Comparison of ENCODE assay signal across 20 cellular contexts in the genomic region with DNA sequence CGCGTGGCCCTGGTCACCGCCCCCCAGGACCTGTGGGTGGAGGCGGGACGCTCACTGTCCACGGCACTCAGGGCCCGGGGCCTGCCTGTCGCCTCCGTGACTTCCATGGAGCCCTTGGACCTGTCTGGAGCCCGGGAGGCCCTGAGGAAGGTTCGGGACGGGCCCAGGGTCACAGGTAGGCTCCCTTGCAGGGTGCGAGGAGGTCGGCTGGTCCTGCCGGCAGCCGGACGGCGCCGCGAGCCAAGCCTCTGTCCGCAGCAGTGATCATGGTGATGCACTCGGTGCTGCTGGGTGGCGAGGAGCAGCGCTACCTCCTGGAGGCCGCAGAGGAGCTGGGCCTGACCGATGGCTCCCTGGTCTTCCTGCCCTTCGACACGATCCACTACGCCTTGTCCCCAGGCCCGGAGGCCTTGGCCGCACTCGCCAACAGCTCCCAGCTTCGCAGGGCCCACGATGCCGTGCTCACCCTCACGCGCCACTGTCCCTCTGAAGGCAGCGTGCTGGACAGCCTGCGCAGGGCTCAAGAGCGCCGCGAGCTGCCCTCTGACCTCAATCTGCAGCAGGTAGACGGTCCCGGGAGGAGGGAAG. TPM values are rescaled to one million over a fixed set of nuclear protein-coding genes. Genes with fewer than 3 reads are reported as not detected.
A peak's percentile ranks its signal among the peaks of the same experiment; 100 is the strongest.
DNase-seq lines count a peak whose midpoint lies in the region; ATAC-seq and TF ChIP-seq lines count a peak whose summit lies in the region.
"Had no signal": no experiment of that assay in that cellular context is flagged by ENCODE, and none has a peak within 500 bp of the region (broad histone marks: within the 10 kb centered on the region; RNA-seq: fewer than 3 reads in every experiment).

No MANE protein-coding gene starts in this region.

- H3K9me3 ChIP-seq in ascending aorta = no peaks in the 10 kb centered on the region
- no peaks in the 10 kb centered on the region for H3K9me3 ChIP-seq in MG63

- H3K36me3 Mint-ChIP-seq in activated CD4-positive, alpha-beta memory T cell treated with anti-CD3 and anti-CD28 coated beads for 36 hours = no peaks in the 10 kb centered on the region
- H3K36me3 Mint-ChIP-seq: activated naive CD8-positive, alpha-beta T cell; CD8-positive, alpha-beta T cell had no signal

- POLR2A ChIA-PET in activated CD4-positive, alpha-beta memory T cell treated with anti-CD3 and anti-CD28 coated beads for 36 hours (lab: Charles Lee) = no interaction called here

- H3K9me3 Mint-ChIP-seq in activated CD4-positive, alpha-beta memory T cell treated with anti-CD3 and anti-CD28 coated beads for 36 hours = no peaks in the 10 kb centered on the region
- H3K9me3 Mint-ChIP-seq: CD8-positive, alpha-beta T cell; T-helper 1 cell treated with Interleukin-12 subunit alpha and Interleukin-12 subunit beta and Interleukin-4 antibody, amounts not matched to agents 30 μg/mL and 1 μg/mL, for 36 hours had no signal

- TF ChIP-seq CTCF in ascending aorta (IDR thresholded peaks at IDR 0.05) = no peak

- H3K27me3 Mint-ChIP-seq in activated CD4-positive, alpha-beta memory T cell treated with anti-CD3 and anti-CD28 coated beads for 36 hours = peaks cover 29% of the 10 kb centered on the region

- no peak for ATAC-seq in HG03175 (IDR thresholded peaks at IDR 0.05; ENCODE audit: unreplicated experiment)
- ATAC-seq: CD8-positive, alpha-beta T cell had no signal

- H3K4me1 Mint-ChIP-seq in activated CD4-positive, alpha-beta memory T cell treated with anti-CD3 and anti-CD28 coated beads for 36 hours (ENCODE audit: low read depth) = peaks cover 6% of the 10 kb centered on the region

- intact Hi-C loops in ascending aorta (cut with DNase I) = no loop called here
- intact Hi-C loops in activated CD4-positive, alpha-beta memory T cell treated with anti-CD3 and anti-CD28 coated beads for 36 hours (cut with micrococcal nuclease) = no loop called here

- H3K27ac Mint-ChIP-seq in activated CD4-positive, alpha-beta memory T cell treated with anti-CD3 and anti-CD28 coated beads for 36 hours = no peak overlapping the region
- H3K27ac Mint-ChIP-seq: activated naive CD8-positive, alpha-beta T cell; CD8-positive, alpha-beta T cell; T-helper 1 cell treated with Interleukin-12 subunit alpha and Interleukin-12 subunit beta and Interleukin-4 antibody, amounts not matched to agents 30 μg/mL and 1 μg/mL, for 36 hours had no signal

- H3K4me1 ChIP-seq in ascending aorta = peaks cover 8 to 12% of the 10 kb centered on the region in 2 donors

- H3K36me3 ChIP-seq in H7 (replicated peaks; ENCODE audit: control insufficient read depth, insufficient read depth, low read length) = no peaks in the 10 kb centered on the region
- no peaks in the 10 kb centered on the region for H3K36me3 ChIP-seq in ascending aorta
- H3K36me3 ChIP-seq in MG63 = no peaks in the 10 kb centered on the region
- H3K36me3 ChIP-seq: brain microvascular endothelial cell had no signal

- CTCF ChIA-PET in activated CD4-positive, alpha-beta memory T cell treated with anti-CD3 and anti-CD28 coated beads for 36 hours (lab: Charles Lee) = interaction anchor here (0.9 to 2.5 kb wide), 2 partner anchors 13 to 54 kb away, joined by 3 to 8 read pairs; no protein-coding TSS in a partner anchor

- H3K4me3 ChIP-seq in H7 (ENCODE audit: insufficient read depth, low read depth, low read length) (no peak overlapping the region; the same call in 1 of the 2 replicates), ascending aorta (peak overlapping the region; percentile 7 to 54), MG63 (no peak overlapping the region)

- DNase-seq in H7 = peak; percentile 83
- DNase-seq in ascending aorta (ENCODE audit: low spot score in 2 of 2) = no peak
- DNase-seq in islet precursor cell = peak; percentile 71
- DNase-seq in retina = peak; percentile 56
- no peak for DNase-seq in MG63
- DNase-seq in activated CD4-positive, alpha-beta memory T cell treated with anti-CD3 and anti-CD28 coated beads for 36 hours = no peak
- no peak for DNase-seq in DMS 273 treated with DMSO at 0.1 percent for 48 hours (lab: John Stamatoyannopoulos, UW)
- DNase-seq: activated CD8-positive, alpha-beta memory T cell treated with anti-CD3 and anti-CD28 coated beads for 24 hours; brain microvascular endothelial cell; CD8-positive, alpha-beta T cell; GOT3; Karpas-422; NCI-H1105; NCI-H526; substantia nigra had no signal

- H3K27ac ChIP-seq in ascending aorta = no peak overlapping the region
- H3K27ac ChIP-seq: brain microvascular endothelial cell had no signal

- peaks cover 34% of the 10 kb centered on the region for H3K27me3 ChIP-seq in H7 (ENCODE audit: control insufficient read depth, insufficient read depth, low read length)
- peaks cover 14% of the 10 kb centered on the region for H3K27me3 ChIP-seq in ascending aorta
- H3K27me3 ChIP-seq in MG63 = peaks cover 15% of the 10 kb centered on the region

- no peak overlapping the region for H3K4me3 Mint-ChIP-seq in activated CD4-positive, alpha-beta memory T cell treated with anti-CD3 and anti-CD28 coated beads for 36 hours
- H3K4me3 Mint-ChIP-seq: activated naive CD8-positive, alpha-beta T cell; CD8-positive, alpha-beta T cell; T-helper 1 cell treated with Interleukin-12 subunit alpha and Interleukin-12 subunit beta and Interleukin-4 antibody, amounts not matched to agents 30 μg/mL and 1 μg/mL, for 36 hours had no signal

RNA-seq across cellular contexts. Expression of a gene that starts 1.3 kb away (rescaled TPM):
- total RNA-seq in H7 (2014; rRNA removed; shearing (Covaris generic)) = not detected in 2 replicates
- total RNA-seq in ascending aorta = not detected
- 0.23 TPM in 1 of 2 replicates, not detected in the other for total RNA-seq in MG63 (2014; rRNA removed; shearing (Covaris generic); ENCODE audit: low replicate concordance)
- not detected for total RNA-seq in activated CD4-positive, alpha-beta memory T cell treated with anti-CD3 and anti-CD28 coated beads for 36 hours
- total RNA-seq: CD8-positive, alpha-beta T cell; epithelial cell of proximal tubule; mesenteric fat pad had no signal

RNA-seq across cellular contexts. Expression of a gene that starts 35.2 kb away (rescaled TPM):
- total RNA-seq in H7 (2014; rRNA removed; shearing (Covaris generic)) = not detected in 2 replicates
- 2.3 TPM for total RNA-seq in ascending aorta
- total RNA-seq in MG63 (2014; rRNA removed; shearing (Covaris generic); ENCODE audit: low replicate concordance) = not detected in 2 replicates
- not detected for total RNA-seq in activated CD4-positive, alpha-beta memory T cell treated with anti-CD3 and anti-CD28 coated beads for 36 hours
- total RNA-seq: CD8-positive, alpha-beta T cell had no signal

Comparison
In these comparisons a context has a peak if more than half of its experiments do, and no peak if none do; other contexts are left out.
1. DNase-seq: peak in H7 (single experiment), islet precursor cell (single experiment) and retina (single experiment); none in ascending aorta (0 of 2), MG63 (single experiment), activated CD4-positive, alpha-beta memory T cell treated with anti-CD3 and anti-CD28 coated beads for 36 hours (single experiment) and DMS 273 treated with DMSO at 0.1 percent for 48 hours (single experiment).
2. H3K4me3 ChIP-seq: peak in ascending aorta (2 of 2); none in H7 (single experiment) and MG63 (single experiment).